8 cellular contexts compared by ENCODE assay signal in genomic region chr14:20683125-20683895, GRCh38. TPM values are rescaled to one million over a fixed set of nuclear protein-coding genes. Genes with fewer than 3 reads are reported as not detected.
A peak's percentile ranks its signal among the peaks of the same experiment; 100 is the strongest.
DNase-seq lines count a peak whose midpoint lies in the region; ATAC-seq, FAIRE-seq and TF ChIP-seq lines count a peak whose summit lies in the region.

No MANE protein-coding gene starts in this region.

- no peaks in the 10 kb centered on the region for H3K9me3 Mint-ChIP-seq in activated CD4-positive, alpha-beta T cell treated with anti-CD3 and anti-CD28 coated beads for 36 hours (ENCODE audit: low read depth)

- no TSS peak for BruUV-seq in HepG2 (replicated peaks; lab: Mats Ljungman, UMichigan)

- H3K36me3 Mint-ChIP-seq in activated CD4-positive, alpha-beta T cell treated with anti-CD3 and anti-CD28 coated beads for 36 hours (ENCODE audit: low read depth): no peaks in the 10 kb centered on the region

- no peak for TF ChIP-seq POLR2A in HepG2 (IDR thresholded peaks at IDR 0.05; ENCODE audit: insufficient read depth in 1 of 2, low read depth in 2 of 2, low read length in 2 of 2)

- in situ Hi-C loops in HepG2 (cut with HindIII; ENCODE audit: extremely low pct_ligation_motif_present, low pct_unique_long_range_greater_than_20kb): loop anchor here (5.0 to 10.0 kb wide), 3 partner anchors 51 to 359 kb away; partner anchors contain the start of gene PIP4P1

- peaks cover 23% of the 10 kb centered on the region for H3K4me1 ChIP-seq in HepG2 (ENCODE audit: insufficient read depth, low read length)

- H3K4me3 ChIP-seq in HepG2 (replicated peaks in 1 of 3; ENCODE audit: insufficient read depth in 1 of 3, low read depth in 2 of 3, low read length in 3 of 3): peak overlapping the region; percentile 83 to 89 (median 89)

- DNase-seq in NCI-H1436 (lab: John Stamatoyannopoulos, UW) (peak; percentile 36), NCI-H1436 treated with DMSO at 0.1 percent for 48 hours (lab: John Stamatoyannopoulos, UW) (no peak), NCI-H2227 (lab: John Stamatoyannopoulos, UW; ENCODE audit: unreplicated experiment) (peak; percentile 89), dermis blood vessel endothelial cell (peak; percentile 92), HepG2 (ENCODE audit: low spot score) (peak; percentile 92)
- DNase-seq in activated CD4-positive, alpha-beta T cell treated with anti-CD3 and anti-CD28 coated beads for 36 hours: peak; percentile 91
- DNase-seq in stimulated activated CD4-positive, alpha-beta T cell treated with anti-CD3 and anti-CD28 coated beads, Interleukin-2, amount 100 ng/mL, for 48 hours: peak; percentile 78 to 84

- no peak for TF ChIP-seq CTCF in HepG2 (CRISPR knock-in tag; IDR thresholded peaks at IDR 0.05)

- CTCF ChIA-PET in activated CD4-positive, alpha-beta T cell treated with anti-CD3 and anti-CD28 coated beads for 36 hours (lab: Charles Lee): interaction anchor here (0.8 to 5.5 kb wide), 14 partner anchors 8 to 356 kb away, joined by 3 to 45 read pairs (median 10); partner anchors contain the start of genes PARP2, PIP4P1 and RNASE6
- CTCF ChIA-PET in HepG2 (lab: Yijun Ruan, JAX; ENCODE audit: low intra/inter-chr PET ratio, low total read pairs): interaction anchor here (1.0 to 1.5 kb wide), 3 partner anchors 8 to 20 kb away, joined by 3 read pairs; no protein-coding TSS in a partner anchor

- peak overlapping the region; percentile 95 for H3K9ac ChIP-seq in HepG2 (ENCODE audit: insufficient read depth, low read depth, low read length)

- H4K20me1 ChIP-seq in HepG2 (ENCODE audit: insufficient read depth, low read length): no peaks in the 10 kb centered on the region; the same call in 1 of the 2 replicates

- TF ChIP-seq EP300 in HepG2 (IDR thresholded peaks at IDR 0.05; ENCODE audit: low read depth in 2 of 2, low read length in 2 of 2) (peak in 1 of 2 experiments; percentile 24; a peak in 1 of 4 replicates), HepG2 (CRISPR knock-in tag; IDR thresholded peaks at IDR 0.05; ENCODE audit: borderline replicate concordance) (no peak)

- WGBS in HepG2 (ENCODE audit: low lambda C conversion rate): under 1% methylated on average over 38 of the region's 38 CpGs

- POLR2A ChIA-PET in activated CD4-positive, alpha-beta T cell treated with anti-CD3 and anti-CD28 coated beads for 36 hours (lab: Charles Lee): interaction anchor here (0.6 to 1.5 kb wide), 7 partner anchors 9 to 340 kb away, joined by 3 to 7 read pairs (median 3); partner anchors contain the start of gene PARP2
- POLR2A ChIA-PET in HepG2 (lab: Yijun Ruan, JAX): interaction anchor here (1.3 to 8.9 kb wide), 15 partner anchors 9 to 387 kb away, joined by 3 to 141 read pairs (median 10); partner anchors contain the start of genes APEX1, ARHGEF40, OSGEP and PARP2

- peaks cover 31% of the 10 kb centered on the region for H3K79me2 ChIP-seq in HepG2 (ENCODE audit: insufficient read depth, low read length)

- no peaks in the 10 kb centered on the region for H3K36me3 ChIP-seq in HepG2 (replicated peaks in 1 of 2; ENCODE audit: control insufficient read depth in 1 of 2, insufficient read depth in 2 of 2, low read length in 2 of 2)

- H3K4me2 ChIP-seq in HepG2 (ENCODE audit: low read depth, low read length): peak overlapping the region; percentile 96

- H3K27me3 ChIP-seq in HepG2 (ENCODE audit: control insufficient read depth in 1 of 2, insufficient read depth in 2 of 2, low read length in 2 of 2): peaks cover 0 to 5% of the 10 kb centered on the region in 2 experiments; a peak in 1 of 5 replicates

- ATAC-seq in HG02970 (IDR thresholded peaks at IDR 0.05; ENCODE audit: low FRiP score, unreplicated experiment) (peak; percentile 31), HepG2 (peak; percentile 42)
- peak; percentile 57 for ATAC-seq in activated CD4-positive, alpha-beta T cell treated with anti-CD3 and anti-CD28 coated beads for 36 hours

- no peaks in the 10 kb centered on the region for H3K27me3 Mint-ChIP-seq in activated CD4-positive, alpha-beta T cell treated with anti-CD3 and anti-CD28 coated beads for 36 hours

- peaks cover 30% of the 10 kb centered on the region for H3K4me1 Mint-ChIP-seq in activated CD4-positive, alpha-beta T cell treated with anti-CD3 and anti-CD28 coated beads for 36 hours

- no peak overlapping the region for H3K4me3 Mint-ChIP-seq in activated CD4-positive, alpha-beta T cell treated with anti-CD3 and anti-CD28 coated beads for 36 hours

- TF ChIP-seq RAD21 in HepG2 (CRISPR knock-in tag; IDR thresholded peaks at IDR 0.05): 0 out of 2 replicates have a peak, but pooled peaks have one; percentile 4

- H2AFZ ChIP-seq in HepG2 (ENCODE audit: low read length): peak overlapping the region; percentile 35

- peak overlapping the region; percentile 97 for H3K27ac ChIP-seq in HepG2 (ENCODE audit: extremely low read length, insufficient read depth, low read length)

- no peaks in the 10 kb centered on the region for H3K9me3 ChIP-seq in HepG2 (ENCODE audit: low read length)

- intact Hi-C loops in activated CD4-positive, alpha-beta T cell treated with anti-CD3 and anti-CD28 coated beads for 36 hours (cut with DNase I, micrococcal nuclease): loop anchor here (1.0 to 10.0 kb wide), 11 partner anchors 50 to 581 kb away; partner anchors contain the start of genes APEX1 (in 1 of the 2), CCNB1IP1 (in 1 of the 2), HNRNPC (in 1 of the 2) and OSGEP (in 1 of the 2)
- intact Hi-C loops in HepG2 (cut with micrococcal nuclease; ENCODE audit: unreplicated experiment): loop anchor here (5.0 kb wide), 1 partner anchor 374 kb away; the partner anchor contains the start of gene RNASE8

- H3K27ac Mint-ChIP-seq in activated CD4-positive, alpha-beta T cell treated with anti-CD3 and anti-CD28 coated beads for 36 hours: no peak overlapping the region

- peak; percentile 52 for FAIRE-seq in HepG2 (lab: Jason Lieb, UNC)

RNA-seq across cellular contexts. Expression of gene RNASE4, which starts 1.1 kb away (rescaled TPM):
- total RNA-seq in activated CD4-positive, alpha-beta T cell treated with anti-CD3 and anti-CD28 coated beads for 36 hours: under 1 TPM; 0.37 to 0.50 TPM
- total RNA-seq in dermis blood vessel endothelial cell (11.4 and 25.7 TPM in 2 replicates), HepG2 (2016; rRNA removed; fragmentation: Illumina TruSeq; extraction: Trizol) (72.6 and 109 TPM in 2 replicates)
- 10.9 and 11.4 TPM in 2 replicates for total RNA-seq in HepG2 (2016; cell fraction: cytosol; rRNA removed; fragmentation: Illumina TruSeq; extraction: Trizol; ENCODE audit: low read depth)
- total RNA-seq in HepG2 (2016; cell fraction: insoluble cytoplasmic fraction; rRNA removed; fragmentation: Illumina TruSeq; extraction: Trizol): 67.4 and 98.7 TPM in 2 replicates
- 28.9 and 30.2 TPM in 2 replicates for total RNA-seq in HepG2 (2016; cell fraction: membrane; rRNA removed; fragmentation: Illumina TruSeq; extraction: Trizol)
- total RNA-seq in HepG2 (2016; cell fraction: nucleus; rRNA removed; fragmentation: Illumina TruSeq; extraction: Trizol): 95.6 and 108 TPM in 2 replicates
- 983 and 1,053 TPM in 2 replicates for polyA plus RNA-seq in HepG2 (2011; rRNA removed)
- polyA plus RNA-seq in HepG2 (2011; cell fraction: cytosol; rRNA removed): 857 and 1,050 TPM in 2 replicates
- 311 and 364 TPM in 2 replicates for polyA plus RNA-seq in HepG2 (2011; cell fraction: nucleus; rRNA removed)
- 204 and 361 TPM in 2 replicates for polyA plus RNA-seq in HepG2 (2012)
- polyA plus RNA-seq in HepG2 (2016; cell fraction: cytosol; fragmentation: Illumina TruSeq; extraction: Trizol; ENCODE audit: low read depth): 16.1 and 18.9 TPM in 2 replicates
- 74.2 and 86.3 TPM in 2 replicates for polyA plus RNA-seq in HepG2 (2016; cell fraction: insoluble cytoplasmic fraction; fragmentation: Illumina TruSeq; extraction: Trizol; ENCODE audit: low read depth)
- polyA plus RNA-seq in HepG2 (2016; cell fraction: membrane; fragmentation: Illumina TruSeq; extraction: Trizol; ENCODE audit: low read depth): 32.5 and 32.6 TPM in 2 replicates
- polyA plus RNA-seq in HepG2 (2016; cell fraction: nucleus; fragmentation: Illumina TruSeq; extraction: Trizol; ENCODE audit: insufficient read depth, low read depth): 155 and 191 TPM in 2 replicates
- 8.4 and 784 TPM in 2 replicates for polyA minus RNA-seq in HepG2 (2011; rRNA and poly(A)+ RNA removed; ENCODE audit: low replicate concordance)
- polyA minus RNA-seq in HepG2 (2011; cell fraction: cytosol; rRNA and poly(A)+ RNA removed): 239 and 293 TPM in 2 replicates
- 93.9 and 153 TPM in 2 replicates for polyA minus RNA-seq in HepG2 (2011; cell fraction: nucleus; rRNA and poly(A)+ RNA removed)

RNA-seq across cellular contexts. Expression of gene ANG, which starts 5.3 kb away (rescaled TPM):
- 1 to 10 TPM in 1 of 2 experiments, under 1 TPM in 1; 0.83 to 1.8 TPM for total RNA-seq in activated CD4-positive, alpha-beta T cell treated with anti-CD3 and anti-CD28 coated beads for 36 hours
- total RNA-seq in dermis blood vessel endothelial cell (6.3 and 6.4 TPM in 2 replicates), HepG2 (2016; rRNA removed; fragmentation: Illumina TruSeq; extraction: Trizol) (50.4 and 83.6 TPM in 2 replicates)
- 23.2 and 27.0 TPM in 2 replicates for total RNA-seq in HepG2 (2016; cell fraction: cytosol; rRNA removed; fragmentation: Illumina TruSeq; extraction: Trizol; ENCODE audit: low read depth)
- 48.4 and 82.5 TPM in 2 replicates for total RNA-seq in HepG2 (2016; cell fraction: insoluble cytoplasmic fraction; rRNA removed; fragmentation: Illumina TruSeq; extraction: Trizol)
- total RNA-seq in HepG2 (2016; cell fraction: membrane; rRNA removed; fragmentation: Illumina TruSeq; extraction: Trizol): 22.2 and 27.0 TPM in 2 replicates
- total RNA-seq in HepG2 (2016; cell fraction: nucleus; rRNA removed; fragmentation: Illumina TruSeq; extraction: Trizol): 69.5 and 76.6 TPM in 2 replicates
- 401 and 507 TPM in 2 replicates for polyA plus RNA-seq in HepG2 (2011; rRNA removed)
- polyA plus RNA-seq in HepG2 (2011; cell fraction: cytosol; rRNA removed): 420 and 539 TPM in 2 replicates
- polyA plus RNA-seq in HepG2 (2011; cell fraction: nucleus; rRNA removed): 150 and 205 TPM in 2 replicates
- 329 and 401 TPM in 2 replicates for polyA plus RNA-seq in HepG2 (2012)
- polyA plus RNA-seq in HepG2 (2016; cell fraction: cytosol; fragmentation: Illumina TruSeq; extraction: Trizol; ENCODE audit: low read depth): 25.5 and 31.5 TPM in 2 replicates
- polyA plus RNA-seq in HepG2 (2016; cell fraction: insoluble cytoplasmic fraction; fragmentation: Illumina TruSeq; extraction: Trizol; ENCODE audit: low read depth): 65.2 and 70.4 TPM in 2 replicates
- 23.0 and 26.6 TPM in 2 replicates for polyA plus RNA-seq in HepG2 (2016; cell fraction: membrane; fragmentation: Illumina TruSeq; extraction: Trizol; ENCODE audit: low read depth)
- polyA plus RNA-seq in HepG2 (2016; cell fraction: nucleus; fragmentation: Illumina TruSeq; extraction: Trizol; ENCODE audit: insufficient read depth, low read depth): 153 and 158 TPM in 2 replicates
- 12.3 and 417 TPM in 2 replicates for polyA minus RNA-seq in HepG2 (2011; rRNA and poly(A)+ RNA removed; ENCODE audit: low replicate concordance)
- 112 and 146 TPM in 2 replicates for polyA minus RNA-seq in HepG2 (2011; cell fraction: cytosol; rRNA and poly(A)+ RNA removed)
- polyA minus RNA-seq in HepG2 (2011; cell fraction: nucleus; rRNA and poly(A)+ RNA removed): 99.3 and 162 TPM in 2 replicates

RNA-seq across cellular contexts. Expression of gene OR6S1, which starts 41.8 kb away (rescaled TPM):
- not detected for total RNA-seq in activated CD4-positive, alpha-beta T cell treated with anti-CD3 and anti-CD28 coated beads for 36 hours
- not detected in 2 replicates for total RNA-seq in dermis blood vessel endothelial cell
- not detected in 2 replicates for total RNA-seq in HepG2 (2016; rRNA removed; fragmentation: Illumina TruSeq; extraction: Trizol)
- not detected in 2 replicates for total RNA-seq in HepG2 (2016; cell fraction: cytosol; rRNA removed; fragmentation: Illumina TruSeq; extraction: Trizol; ENCODE audit: low read depth)
- not detected in 2 replicates for total RNA-seq in HepG2 (2016; cell fraction: insoluble cytoplasmic fraction; rRNA removed; fragmentation: Illumina TruSeq; extraction: Trizol)
- total RNA-seq in HepG2 (2016; cell fraction: membrane; rRNA removed; fragmentation: Illumina TruSeq; extraction: Trizol): not detected in 2 replicates
- total RNA-seq in HepG2 (2016; cell fraction: nucleus; rRNA removed; fragmentation: Illumina TruSeq; extraction: Trizol): not detected in 2 replicates
- polyA plus RNA-seq in HepG2 (2011; rRNA removed): 0.09 TPM in 1 of 2 replicates, not detected in the other
- polyA plus RNA-seq in HepG2 (2011; cell fraction: cytosol; rRNA removed): not detected in 2 replicates
- polyA plus RNA-seq in HepG2 (2011; cell fraction: nucleus; rRNA removed): 0.18 and 0.38 TPM in 2 replicates
- polyA plus RNA-seq in HepG2 (2012): not detected in 2 replicates
- polyA plus RNA-seq in HepG2 (2016; cell fraction: cytosol; fragmentation: Illumina TruSeq; extraction: Trizol; ENCODE audit: low read depth): not detected in 2 replicates
- polyA plus RNA-seq in HepG2 (2016; cell fraction: insoluble cytoplasmic fraction; fragmentation: Illumina TruSeq; extraction: Trizol; ENCODE audit: low read depth): not detected in 2 replicates
- polyA plus RNA-seq in HepG2 (2016; cell fraction: membrane; fragmentation: Illumina TruSeq; extraction: Trizol; ENCODE audit: low read depth): not detected in 2 replicates
- not detected in 2 replicates for polyA plus RNA-seq in HepG2 (2016; cell fraction: nucleus; fragmentation: Illumina TruSeq; extraction: Trizol; ENCODE audit: insufficient read depth, low read depth)
- 0.26 and 0.50 TPM in 2 replicates for polyA minus RNA-seq in HepG2 (2011; rRNA and poly(A)+ RNA removed; ENCODE audit: low replicate concordance)
- polyA minus RNA-seq in HepG2 (2011; cell fraction: cytosol; rRNA and poly(A)+ RNA removed): not detected in 2 replicates
- not detected in 2 replicates for polyA minus RNA-seq in HepG2 (2011; cell fraction: nucleus; rRNA and poly(A)+ RNA removed)
